11 cellular contexts compared by ENCODE assay signal in the genomic region with DNA sequence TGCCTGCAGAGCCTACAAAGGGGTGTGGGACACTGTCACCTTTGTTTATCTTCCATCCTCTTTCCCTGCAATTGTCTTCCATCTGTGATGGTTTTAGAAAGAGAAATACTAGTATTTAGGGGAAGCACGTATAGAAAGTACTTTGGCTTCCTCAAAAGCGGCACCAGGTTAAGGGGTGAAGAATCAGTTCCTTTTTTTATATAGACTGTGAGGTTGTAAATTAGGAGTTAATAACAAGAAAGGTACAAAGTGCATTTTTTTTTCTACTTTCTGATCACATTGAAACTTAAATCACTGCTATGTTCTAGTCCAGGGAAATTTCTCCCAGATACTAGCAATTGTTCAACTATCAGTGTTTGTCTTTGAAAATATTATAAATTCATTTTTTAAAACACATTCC.
DNase-seq lines count a peak whose midpoint lies in the region; ATAC-seq and TF ChIP-seq lines count a peak whose summit lies in the region.
"Had no signal": no experiment of that assay in that cellular context is flagged by ENCODE, and none has a peak within 500 bp of the region (broad histone marks: within the 10 kb centered on the region; RNA-seq: fewer than 3 reads in every experiment).

No MANE protein-coding gene starts in this region.

- peaks cover 20% of the 10 kb centered on the region for H3K4me1 Mint-ChIP-seq in activated B cell treated with CpG ODN at 0.5 μM for 24 hours
- H3K4me1 Mint-ChIP-seq in mesothelial cell of epicardium: peaks cover 4% of the 10 kb centered on the region

- POLR2A ChIA-PET in activated B cell treated with CpG ODN at 0.5 μM for 24 hours (lab: Charles Lee): no interaction called here

- intact Hi-C loops in activated B cell treated with CpG ODN at 0.5 μM for 24 hours (cut with micrococcal nuclease) (no loop called here), dorsolateral prefrontal cortex (cut with DNase I) (no loop called here)

- H3K36me3 ChIP-seq in Peyer's patch: no peaks in the 10 kb centered on the region

- H3K27ac ChIP-seq in Peyer's patch (no peak overlapping the region), dorsolateral prefrontal cortex (no peak overlapping the region)

- H3K27me3 Mint-ChIP-seq in activated B cell treated with CpG ODN at 0.5 μM for 24 hours (peaks cover 14% of the 10 kb centered on the region), mesothelial cell of epicardium (ENCODE audit: low read depth) (no peaks in the 10 kb centered on the region)

- no peak for TF ChIP-seq POLR2A in Peyer's patch (IDR thresholded peaks at IDR 0.05)

- no peak for DNase-seq in activated B cell treated with CpG ODN at 0.5 μM for 24 hours
- no peak for DNase-seq in mesothelial cell of epicardium (ENCODE audit: low spot score in 2 of 2, unreplicated experiment in 2 of 2)
- no peak for DNase-seq in Peyer's patch
- DNase-seq in stimulated activated CD4-positive, alpha-beta T cell treated with anti-CD3 and anti-CD28 coated beads, Interleukin-12 subunit alpha, Interleukin-12 subunit beta, amount 100 ng/mL, for 4 hours: no peak
- no peak for DNase-seq in dorsolateral prefrontal cortex
- DNase-seq: foreskin melanocyte, GOT3 had no signal

- H3K4me3 Mint-ChIP-seq in activated B cell treated with CpG ODN at 0.5 μM for 24 hours (no peak overlapping the region), mesothelial cell of epicardium (no peak overlapping the region)

- H3K27ac Mint-ChIP-seq in activated B cell treated with CpG ODN at 0.5 μM for 24 hours (no peak overlapping the region), mesothelial cell of epicardium (no peak overlapping the region)

- no peaks in the 10 kb centered on the region for H3K4me1 ChIP-seq in Peyer's patch

- H3K9me3 Mint-ChIP-seq in activated B cell treated with CpG ODN at 0.5 μM for 24 hours (no peaks in the 10 kb centered on the region), mesothelial cell of epicardium (no peaks in the 10 kb centered on the region)

- H3K27me3 ChIP-seq in Peyer's patch (no peaks in the 10 kb centered on the region), dorsolateral prefrontal cortex (peaks cover 0 to 24% (median 0%) of the 10 kb centered on the region in 45 donors)

- H3K36me3 Mint-ChIP-seq in activated B cell treated with CpG ODN at 0.5 μM for 24 hours (ENCODE audit: low read depth): no peaks in the 10 kb centered on the region
- no peaks in the 10 kb centered on the region for H3K36me3 Mint-ChIP-seq in mesothelial cell of epicardium

- CTCF ChIA-PET in activated B cell treated with CpG ODN at 0.5 μM for 24 hours (lab: Charles Lee): no interaction called here

- TF ChIP-seq CTCF in activated B cell treated with CpG ODN at 0.5 μM for 24 hours (IDR thresholded peaks at IDR 0.05) (no peak), mesothelial cell of epicardium (IDR thresholded peaks at IDR 0.05; ENCODE audit: unreplicated experiment) (no peak), Peyer's patch (IDR thresholded peaks at IDR 0.05) (no peak), dorsolateral prefrontal cortex (IDR thresholded peaks at IDR 0.05 in 54 of 56, conservative IDR thresholded peaks at IDR 0.05 in 2 of 56; ENCODE audit: low read depth in 1 of 56, partially characterized antibody in 56 of 56) (no peak)

- no peak overlapping the region for H3K4me3 ChIP-seq in Peyer's patch
- H3K4me3 ChIP-seq in dorsolateral prefrontal cortex: no peak overlapping the region
- H3K4me3 ChIP-seq: lung had no signal

- H3K9me3 ChIP-seq in Peyer's patch: no peaks in the 10 kb centered on the region

- ATAC-seq in GM18873 (IDR thresholded peaks at IDR 0.05; ENCODE audit: low FRiP score, unreplicated experiment) (peak; percentile 77), GM21619 (IDR thresholded peaks at IDR 0.05; ENCODE audit: unreplicated experiment) (peak; percentile 89), HG03139 (IDR thresholded peaks at IDR 0.05; ENCODE audit: unreplicated experiment) (peak; percentile 84), activated B cell treated with CpG ODN at 0.5 μM for 24 hours (ENCODE audit: low read depth) (peak; percentile 42)
